9 cellular contexts compared by ENCODE assay signal in the genomic region with DNA sequence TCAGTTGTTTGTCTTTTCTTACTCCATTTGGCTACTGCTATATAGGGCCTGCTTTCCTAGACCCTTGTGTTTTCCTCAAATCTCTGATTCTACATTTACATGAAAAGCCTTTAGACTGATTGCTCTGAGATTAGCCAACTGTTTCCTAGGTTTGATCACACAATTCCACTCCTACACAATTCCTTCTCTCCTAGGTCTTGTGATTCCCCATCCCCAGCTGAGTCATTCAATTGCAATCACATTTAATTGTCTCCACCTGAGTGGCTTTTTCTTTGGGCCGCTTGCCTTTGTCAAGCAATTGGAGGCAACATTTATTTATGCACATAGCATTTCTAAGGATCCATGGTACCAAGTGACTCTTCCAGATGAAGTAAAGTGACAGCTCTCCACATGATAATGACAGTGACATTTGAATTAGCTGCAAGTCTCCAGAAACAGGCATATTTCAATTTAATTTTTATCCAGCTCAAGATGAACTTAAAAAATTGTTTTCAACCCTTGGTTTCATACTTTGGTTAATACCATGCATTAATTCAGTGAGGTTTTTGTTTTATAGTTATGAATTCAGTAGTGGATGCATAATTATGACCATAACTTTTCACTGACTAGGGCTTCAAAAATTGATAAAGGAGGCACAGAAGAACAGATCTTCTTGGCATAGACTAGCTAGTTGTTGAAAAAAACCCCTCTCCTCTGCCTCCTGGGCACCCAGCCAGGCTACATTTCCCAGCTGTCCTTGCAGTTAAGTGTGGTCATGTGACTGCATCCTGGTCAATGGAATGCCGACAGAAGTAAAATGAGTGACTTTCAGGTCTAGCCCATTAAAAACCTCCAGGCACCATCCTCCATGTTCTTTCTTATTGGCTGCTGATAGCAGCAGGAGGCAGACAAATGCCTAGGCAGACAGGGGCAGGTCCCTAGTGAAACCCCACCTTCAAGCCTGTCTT. TPM values are rescaled to one million over a fixed set of nuclear protein-coding genes. Genes with fewer than 3 reads are reported as not detected.
DNase-seq lines count a peak whose midpoint lies in the region; ATAC-seq, FAIRE-seq and TF ChIP-seq lines count a peak whose summit lies in the region.
"Had no signal": no experiment of that assay in that cellular context is flagged by ENCODE, and none has a peak within 500 bp of the region (broad histone marks: within the 10 kb centered on the region; RNA-seq: fewer than 3 reads in every experiment).

No MANE protein-coding gene starts in this region.

- FAIRE-seq in GM12891 (lab: Jason Lieb, UNC): peak; percentile 85
- FAIRE-seq: H54 had no signal

- POLR2A ChIA-PET in RWPE1 (lab: Yijun Ruan, JAX; ENCODE audit: low non-redundant PET): interaction anchor here (0.6 kb wide), 1 partner anchor 303 kb away, joined by 3 read pairs; no protein-coding TSS in a partner anchor

- no peak for DNase-seq in GM12891 (ENCODE audit: insufficient read length, low spot score)
- peak; percentile 16 for DNase-seq in RWPE1 (ENCODE audit: low spot score)
- peak; percentile 86 for DNase-seq in fibroblast of the aortic adventitia (ENCODE audit: low read depth)
- peak; percentile 92 for DNase-seq in renal cortical epithelial cell (ENCODE audit: low read depth)
- DNase-seq in 8988T: no peak
- no peak for DNase-seq in SIG-M5 (lab: John Stamatoyannopoulos, UW)

- TF ChIP-seq POLR2A in GM12891 (IDR thresholded peaks at IDR 0.05; ENCODE audit: low read depth, low read length): no peak

- no peak for TF ChIP-seq CTCF in RWPE1 (conservative IDR thresholded peaks at IDR 0.05; ENCODE audit: low read depth)
- no peak for TF ChIP-seq CTCF in fibroblast of the aortic adventitia (IDR thresholded peaks at IDR 0.05; ENCODE audit: insufficient read depth, low read length)

- CTCF ChIA-PET in RWPE1 (lab: Yijun Ruan, JAX): interaction anchor here (0.6 kb wide), 1 partner anchor 150 kb away, joined by 3 read pairs; no protein-coding TSS in a partner anchor

- ATAC-seq in HG03045 (IDR thresholded peaks at IDR 0.05; ENCODE audit: unreplicated experiment) (no peak), HG02642 (IDR thresholded peaks at IDR 0.05; ENCODE audit: poor library complexity, unreplicated experiment) (no peak)

- H3K4me3 ChIP-seq in fibroblast of the aortic adventitia (ENCODE audit: low read depth, low read length): no peak overlapping the region

- H3K27ac ChIP-seq in RWPE1: no peak overlapping the region

TF ChIP-seq in GM12891, 5 proteins besides CTCF, POLR2A, EP300 and RAD21:
- TF ChIP-seq POLR2AphosphoS5 (IDR thresholded peaks at IDR 0.05; ENCODE audit: low read depth, low read length): no peak
- TF ChIP-seq PAX5 (IDR thresholded peaks at IDR 0.05; ENCODE audit: insufficient read depth, low read length, severe bottlenecking): no peak
- TF ChIP-seq TAF1 (IDR thresholded peaks at IDR 0.05; ENCODE audit: low read depth, low read length): no peak
- no peak for TF ChIP-seq SPI1 (IDR thresholded peaks at IDR 0.05; ENCODE audit: low read depth, low read length)
- TF ChIP-seq POU2F2 (IDR thresholded peaks at IDR 0.05; ENCODE audit: low read depth, low read length): no peak

RNA-seq across cellular contexts. Expression of gene ATXN3L, which starts 35.6 kb away (rescaled TPM):
- polyA plus RNA-seq in GM12891 (2012; ENCODE audit: low read depth, missing spikeins): 0.08 TPM
- total RNA-seq in fibroblast of the aortic adventitia (ENCODE audit: low replicate concordance) (not detected in 2 replicates), renal cortical epithelial cell (not detected in 2 replicates)

Comparison
In these comparisons a context has a peak if more than half of its experiments do, and no peak if none do; other contexts are left out.
1. DNase-seq: peak in RWPE1 (single experiment), fibroblast of the aortic adventitia (single experiment) and renal cortical epithelial cell (single experiment); none in GM12891 (single experiment), 8988T (single experiment) and SIG-M5 (single experiment).